20 cellular contexts compared by ENCODE assay signal in the genomic region with DNA sequence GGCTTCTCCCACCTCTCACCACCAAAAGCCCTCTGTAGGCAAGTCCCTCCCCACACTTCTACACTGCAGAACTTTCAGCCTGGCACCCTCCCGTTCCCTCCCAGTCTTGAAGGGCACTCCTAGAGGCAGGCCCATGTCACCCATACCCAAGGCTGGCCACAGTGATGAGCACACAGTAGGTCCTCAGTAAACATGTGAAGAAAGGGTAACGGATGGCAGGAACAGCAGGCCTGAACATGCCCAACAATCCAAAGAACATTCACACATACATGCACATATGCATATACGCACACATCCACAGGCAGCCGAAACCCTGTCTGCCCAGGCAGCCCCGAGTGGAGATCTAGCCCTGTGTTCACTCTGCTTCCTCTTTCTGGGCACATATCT. TPM values are rescaled to one million over a fixed set of nuclear protein-coding genes. Genes with fewer than 3 reads are reported as not detected.
DNase-seq lines count a peak whose midpoint lies in the region; ATAC-seq, FAIRE-seq and TF ChIP-seq lines count a peak whose summit lies in the region.
"Had no signal": no experiment of that assay in that cellular context is flagged by ENCODE, and none has a peak within 500 bp of the region (broad histone marks: within the 10 kb centered on the region; RNA-seq: fewer than 3 reads in every experiment).

No MANE protein-coding gene starts in this region.

- WGBS in H9 (ENCODE audit: extremely low coverage, insufficient read length, low lambda C conversion rate) = no CpG with 5 or more reads among the region's 5 CpGs
- 86 to 93% methylated on average over 5 of the region's 5 CpGs for WGBS in thyroid gland, 2 donors
- 90 to 94% (median 90%) methylated on average over 5 of the region's 5 CpGs for WGBS in ovary, 3 donors

- H3K27me3 Mint-ChIP-seq in H9 (ENCODE audit: low read depth) = no peaks in the 10 kb centered on the region

- TF ChIP-seq POLR2A in thyroid gland (IDR thresholded peaks at IDR 0.05) (no peak), ovary (IDR thresholded peaks at IDR 0.05) (no peak)

- H3K18ac ChIP-seq in H9 (ENCODE audit: insufficient read length, low read depth, low read length) = no peak overlapping the region

- H2BK20ac ChIP-seq in H9 (ENCODE audit: low read depth, low read length, poor library complexity, severe bottlenecking) = no peak overlapping the region

- no peaks in the 10 kb centered on the region for H3K27me3 ChIP-seq in H9 (ENCODE audit: insufficient read depth, low read length)
- H3K27me3 ChIP-seq in thyroid gland = no peaks in the 10 kb centered on the region
- no peaks in the 10 kb centered on the region for H3K27me3 ChIP-seq in ovary

- H4K5ac ChIP-seq in H9 (ENCODE audit: insufficient read length, low read depth, low read length) = no peak overlapping the region

- no peak overlapping the region for H2AFZ ChIP-seq in H9 (ENCODE audit: low read length)

- H3K23me2 ChIP-seq in H9 (ENCODE audit: insufficient read length, low read depth, low read length, poor library complexity, severe bottlenecking) = no peaks in the 10 kb centered on the region

- H3T11ph ChIP-seq in H9 (ENCODE audit: low read length) = no peak overlapping the region

- H2BK15ac ChIP-seq in H9 (ENCODE audit: low read depth, low read length) = no peak overlapping the region

- no peak overlapping the region for H3K4me3 Mint-ChIP-seq in H9

- no peak overlapping the region for H2BK120ac ChIP-seq in H9 (ENCODE audit: low read depth, low read length, poor library complexity, severe bottlenecking)

- peaks cover 0 to 2% of the 10 kb centered on the region in 2 experiments; a peak in 1 of 4 replicates for H3K4me1 Mint-ChIP-seq in H9

- no peak overlapping the region for H4K8ac ChIP-seq in H9 (replicated peaks; ENCODE audit: insufficient read length, low read depth, low read length)

- no peak overlapping the region for H3K4me3 ChIP-seq in kidney (ENCODE audit: low read length in 2 of 2)
- no peak overlapping the region for H3K4me3 ChIP-seq in thyroid gland (replicated peaks in 1 of 3)
- no peak overlapping the region for H3K4me3 ChIP-seq in ovary

- H3K79me2 ChIP-seq in H9 (ENCODE audit: insufficient read depth, low read length) = no peaks in the 10 kb centered on the region

- no peaks in the 10 kb centered on the region for H3K79me1 ChIP-seq in H9 (ENCODE audit: insufficient read depth, low read depth, low read length, poor library complexity, severe bottlenecking)

- no peak overlapping the region for H3K4me2 ChIP-seq in H9 (ENCODE audit: insufficient read depth, insufficient read length, low read length)

- peak; percentile 24 for DNase-seq in activated effector memory CD4-positive, alpha-beta T cell treated with anti-CD3 and anti-CD28 coated beads, Interleukin-2, amount 50 U/mL, for 16 hours
- no peak for DNase-seq in activated effector memory CD4-positive, alpha-beta T cell treated with Interleukin-2 at 50 U/mL for 16 hours
- DNase-seq in H9 = no peak
- peak; percentile 3 for DNase-seq in kidney
- peak; percentile 59 for DNase-seq in posterior vena cava (ENCODE audit: low spot score)
- DNase-seq in thyroid gland = no peak
- no peak for DNase-seq in ovary
- DNase-seq: 8988T, COR-L47, GDM1, GOT3, MM.1S, NCI-H187, NCI-H2107, NCI-H510A, NCI-H774, OCI-M1, SIG-M5 had no signal

- no peak for FAIRE-seq in kidney (lab: Jason Lieb, UNC)
- FAIRE-seq: GM19239 had no signal

- H3K9me3 Mint-ChIP-seq in H9 = no peaks in the 10 kb centered on the region

- H3K27ac Mint-ChIP-seq in H9 = peak overlapping the region in 2 of 3 experiments; percentile 34 to 42; a peak in 3 of 7 replicates

- H3K36me3 ChIP-seq in kidney (ENCODE audit: control insufficient read depth in 1 of 2, insufficient read depth in 2 of 2, low read length in 2 of 2) = no peaks in the 10 kb centered on the region
- H3K36me3 ChIP-seq in thyroid gland = no peaks in the 10 kb centered on the region
- H3K36me3 ChIP-seq in ovary = no peaks in the 10 kb centered on the region

- no peak overlapping the region for H2BK5ac ChIP-seq in H9 (ENCODE audit: insufficient read length, low read length)

- H3K9me3 ChIP-seq in H9 (ENCODE audit: control insufficient read depth, low read depth, low read length) (no peaks in the 10 kb centered on the region), kidney (ENCODE audit: control insufficient read depth in 1 of 2, low read length in 2 of 2) (no peaks in the 10 kb centered on the region), thyroid gland (no peaks in the 10 kb centered on the region), ovary (no peaks in the 10 kb centered on the region)

- no peak overlapping the region for H3K14ac ChIP-seq in H9 (ENCODE audit: insufficient read depth, low read length)

- H3K56ac ChIP-seq in H9 (ENCODE audit: insufficient read length, low read depth, low read length) = no peak overlapping the region

- H3K36me3 Mint-ChIP-seq in H9 (ENCODE audit: insufficient read depth in 1 of 3, low read depth in 3 of 3) = peaks cover 0 to 3% (median 0%) of the 10 kb centered on the region in 3 experiments; a peak in 1 of 7 replicates

- no peak for ATAC-seq in GM18502 (IDR thresholded peaks at IDR 0.05; ENCODE audit: poor library complexity, unreplicated experiment)

- no peak overlapping the region for H3K23ac ChIP-seq in H9 (ENCODE audit: insufficient read length, low read depth, low read length)

- H3K4ac ChIP-seq in H9 (ENCODE audit: low read depth, low read length) = no peak overlapping the region

- intact Hi-C loops in kidney (cut with DNase I) (no loop called here), posterior vena cava (cut with DNase I) (no loop called here), thyroid gland (cut with DNase I) (no loop called here), ovary (cut with DNase I) (loop anchor here in 1 of 4 donors (5.0 kb wide), 1 partner anchor 339 kb away; no protein-coding TSS in a partner anchor)

- no peaks in the 10 kb centered on the region for H4K20me1 ChIP-seq in H9 (ENCODE audit: control insufficient read depth, insufficient read depth, insufficient read length)

- H3K27ac ChIP-seq in H9 (ENCODE audit: insufficient read length, low read depth, low read length) = no peak overlapping the region
- no peak overlapping the region for H3K27ac ChIP-seq in kidney (ENCODE audit: low read depth in 2 of 2, low read length in 2 of 2)
- H3K27ac ChIP-seq in thyroid gland = no peak overlapping the region
- no peak overlapping the region for H3K27ac ChIP-seq in ovary

- TF ChIP-seq EP300 in ovary (IDR thresholded peaks at IDR 0.05) = no peak

- H3K9ac ChIP-seq in H9 (ENCODE audit: extremely low read depth, insufficient read length, low read length) (no peak overlapping the region), kidney (ENCODE audit: low read length in 2 of 2) (no peak overlapping the region)

- H3K4me1 ChIP-seq in H9 (ENCODE audit: insufficient read depth, low read length) (no peaks in the 10 kb centered on the region), kidney (ENCODE audit: control insufficient read depth in 1 of 2, insufficient read depth in 1 of 2, low read depth in 1 of 2, low read length in 2 of 2) (no peaks in the 10 kb centered on the region), thyroid gland (peaks cover 4 to 11% of the 10 kb centered on the region in 2 donors), ovary (ENCODE audit: insufficient read depth) (no peaks in the 10 kb centered on the region)

- TF ChIP-seq CTCF in H9 (conservative IDR thresholded peaks at IDR 0.05) (no peak), kidney (IDR thresholded peaks at IDR 0.05; ENCODE audit: borderline replicate concordance, extremely low read depth, insufficient read depth) (no peak), thyroid gland (IDR thresholded peaks at IDR 0.05) (no peak), ovary (IDR thresholded peaks at IDR 0.05) (no peak)

- H2AK5ac ChIP-seq in H9 (ENCODE audit: insufficient read length, low read length) = no peak overlapping the region

- H2BK12ac ChIP-seq in H9 (ENCODE audit: insufficient read length, low read depth, low read length) = no peak overlapping the region

- no peak overlapping the region for H4K91ac ChIP-seq in H9 (ENCODE audit: insufficient read length, low read depth, low read length)

RNA-seq across cellular contexts. Expression of a gene that starts 55.1 kb away (rescaled TPM):
- total RNA-seq in H9 (2021) = 33.7 and 33.9 TPM in 2 replicates
- total RNA-seq in kidney = 22.4 TPM
- polyA plus RNA-seq in kidney (ENCODE audit: insufficient read depth, low read depth, low replicate concordance) = 13.0 TPM
- total RNA-seq in posterior vena cava = 10 to 100 TPM; 29.1 to 41.3 TPM
- total RNA-seq in thyroid gland = 10 to 100 TPM; 19.8 to 33.8 (median 26.7) TPM
- 10 to 100 TPM in 4 of 7 donors, 1 to 10 TPM in 3; 7.3 to 54.6 (median 12.0) TPM for total RNA-seq in ovary
- 10 to 100 TPM in 1 of 2 donors, 1 to 10 TPM in 1; 5.6 to 12.1 TPM for polyA plus RNA-seq in ovary

Comparison
In these comparisons a context has a peak if more than half of its experiments do, and no peak if none do; other contexts are left out.
1. DNase-seq: peak in activated effector memory CD4-positive, alpha-beta T cell treated with anti-CD3 and anti-CD28 coated beads, Interleukin-2, amount 50 U/mL, for 16 hours (single experiment), kidney (single experiment) and posterior vena cava (single experiment); none in activated effector memory CD4-positive, alpha-beta T cell treated with Interleukin-2 at 50 U/mL for 16 hours (single experiment), H9 (single experiment), thyroid gland (0 of 2) and ovary (0 of 5).